In genomic region chr6:43359831-43360230, GRCh38 we compare ENCODE assay signal across 35 cellular contexts. TPM values are rescaled to one million over a fixed set of nuclear protein-coding genes. Genes with fewer than 3 reads are reported as not detected.
"Had no signal": no experiment of that assay in that cellular context is flagged by ENCODE, and none has a peak within 500 bp of the region (broad histone marks: within the 10 kb centered on the region; RNA-seq: fewer than 3 reads in every experiment).

No MANE protein-coding gene starts in this region.

- H3K27me3 ChIP-seq: cardiac muscle cell, colonic mucosa, pancreas, uterus had no signal

- H3K27me3 Mint-ChIP-seq: activated CD4-positive, alpha-beta memory T cell treated with anti-CD3 and anti-CD28 coated beads, Interleukin-2, amount 10 ng/mL, durations not matched to agents 7 days and 5 days; activated CD4-positive, alpha-beta T cell treated with anti-CD3 and anti-CD28 coated beads, Interleukin-2, amount 10 ng/mL, durations not matched to agents 7 days and 5 days; activated naive CD4-positive, alpha-beta T cell treated with anti-CD3 and anti-CD28 coated beads, Interleukin-2, amount 50 U/mL, for 24 hours; memory B cell; naive thymus-derived CD8-positive, alpha-beta T cell; stimulated activated naive CD8-positive, alpha-beta T cell treated with anti-CD3 and anti-CD28 coated beads, Interleukin-15, Interleukin-2, amounts not matched to agents 100 ng/mL and 50 ng/mL, for 24 hours; type B pancreatic cell had no signal

- DNase-seq: activated CD4-positive, alpha-beta memory T cell treated with anti-CD3 and anti-CD28 coated beads, Interleukin-2, amount 10 ng/mL, durations not matched to agents 7 days and 5 days; activated CD4-positive, alpha-beta T cell treated with anti-CD3 and anti-CD28 coated beads for 1 hour; activated CD4-positive, alpha-beta T cell treated with anti-CD3 and anti-CD28 coated beads, Interleukin-2, amount 10 ng/mL, durations not matched to agents 7 days and 5 days; activated CD8-positive, alpha-beta memory T cell treated with anti-CD3 and anti-CD28 coated beads, Interleukin-2, amount 50 U/mL, for 48 hours; activated T-cell treated with anti-CD3 and anti-CD28 coated beads, Interleukin-2, amount 50 U/mL, for 48 hours; anterior cingulate cortex; cerebellar nuclear complex; colonic mucosa; effector CD8-positive, alpha-beta T cell; erythroblast; head of caudate nucleus; hippocampal formation; kidney; midbrain; naive thymus-derived CD8-positive, alpha-beta T cell; nucleus accumbens; pancreas; retina; stimulated activated CD4-positive, alpha-beta T cell treated with anti-CD3 and anti-CD28 coated beads, Interleukin-12 subunit alpha, Interleukin-12 subunit beta, amount 100 ng/mL, for 4 hours; stimulated activated CD4-positive, alpha-beta T cell treated with anti-CD3 and anti-CD28 coated beads, Interleukin-4, amount 100 ng/mL, for 1 hour; SW 1271; T-helper 9 cell; uterus had no signal

- H3K4me3 Mint-ChIP-seq: activated CD4-positive, alpha-beta memory T cell treated with anti-CD3 and anti-CD28 coated beads, Interleukin-2, amount 10 ng/mL, durations not matched to agents 7 days and 5 days; activated CD4-positive, alpha-beta T cell treated with anti-CD3 and anti-CD28 coated beads, Interleukin-2, amount 10 ng/mL, durations not matched to agents 7 days and 5 days; activated naive CD4-positive, alpha-beta T cell treated with anti-CD3 and anti-CD28 coated beads, Interleukin-2, amount 50 U/mL, for 24 hours; memory B cell; naive thymus-derived CD8-positive, alpha-beta T cell; neural crest cell; stimulated activated naive CD8-positive, alpha-beta T cell treated with anti-CD3 and anti-CD28 coated beads, Interleukin-15, Interleukin-2, amounts not matched to agents 100 ng/mL and 50 ng/mL, for 24 hours; T-helper 1 cell treated with Interleukin-12 subunit alpha and Interleukin-12 subunit beta and Interleukin-4 antibody, amounts not matched to agents 30 μg/mL and 1 μg/mL, for 36 hours; type B pancreatic cell had no signal

- H3K27ac ChIP-seq: cardiac muscle cell, colonic mucosa, pancreas, prostate gland, thoracic aorta, uterus had no signal

- H3K4me1 ChIP-seq: colonic mucosa, pancreas, prostate gland, uterus had no signal

- H3K9me3 Mint-ChIP-seq: activated CD4-positive, alpha-beta memory T cell treated with anti-CD3 and anti-CD28 coated beads, Interleukin-2, amount 10 ng/mL, durations not matched to agents 7 days and 5 days; activated CD4-positive, alpha-beta T cell treated with anti-CD3 and anti-CD28 coated beads, Interleukin-2, amount 10 ng/mL, durations not matched to agents 7 days and 5 days; activated naive CD4-positive, alpha-beta T cell treated with anti-CD3 and anti-CD28 coated beads, Interleukin-2, amount 50 U/mL, for 24 hours; memory B cell; naive thymus-derived CD8-positive, alpha-beta T cell; neural crest cell; stimulated activated naive CD8-positive, alpha-beta T cell treated with anti-CD3 and anti-CD28 coated beads, Interleukin-15, Interleukin-2, amounts not matched to agents 100 ng/mL and 50 ng/mL, for 24 hours; T-helper 1 cell treated with Interleukin-12 subunit alpha and Interleukin-12 subunit beta and Interleukin-4 antibody, amounts not matched to agents 30 μg/mL and 1 μg/mL, for 36 hours; type B pancreatic cell had no signal

- H3K4me3 ChIP-seq: cardiac muscle cell, colonic mucosa, pancreas, prostate gland, skin epidermis, thoracic aorta, uterus had no signal

- H3K36me3 ChIP-seq: prostate gland, uterus had no signal

- H3K4me1 Mint-ChIP-seq: activated CD4-positive, alpha-beta T cell treated with anti-CD3 and anti-CD28 coated beads, Interleukin-2, amount 10 ng/mL, durations not matched to agents 7 days and 5 days; neural crest cell had no signal

- H3K9me3 ChIP-seq: colonic mucosa, pancreas, prostate gland, thoracic aorta, uterus had no signal

- ATAC-seq: naive thymus-derived CD8-positive, alpha-beta T cell; pancreas; sciatic nerve had no signal

- H3K27ac Mint-ChIP-seq: activated CD4-positive, alpha-beta memory T cell treated with anti-CD3 and anti-CD28 coated beads, Interleukin-2, amount 10 ng/mL, durations not matched to agents 7 days and 5 days; activated CD4-positive, alpha-beta T cell treated with anti-CD3 and anti-CD28 coated beads, Interleukin-2, amount 10 ng/mL, durations not matched to agents 7 days and 5 days; activated naive CD4-positive, alpha-beta T cell treated with anti-CD3 and anti-CD28 coated beads, Interleukin-2, amount 50 U/mL, for 24 hours; memory B cell; stimulated activated naive CD8-positive, alpha-beta T cell treated with anti-CD3 and anti-CD28 coated beads, Interleukin-15, Interleukin-2, amounts not matched to agents 100 ng/mL and 50 ng/mL, for 24 hours; T-helper 1 cell treated with Interleukin-12 subunit alpha and Interleukin-12 subunit beta and Interleukin-4 antibody, amounts not matched to agents 30 μg/mL and 1 μg/mL, for 36 hours; type B pancreatic cell had no signal

RNA-seq across cellular contexts. Expression of gene CRIP3, which starts 51.2 kb away (rescaled TPM):
- total RNA-seq: dermis microvascular lymphatic vessel endothelial cell, thoracic aorta had no signal
- polyA plus RNA-seq: naive thymus-derived CD8-positive, alpha-beta T cell had no signal
